In the genomic region with DNA sequence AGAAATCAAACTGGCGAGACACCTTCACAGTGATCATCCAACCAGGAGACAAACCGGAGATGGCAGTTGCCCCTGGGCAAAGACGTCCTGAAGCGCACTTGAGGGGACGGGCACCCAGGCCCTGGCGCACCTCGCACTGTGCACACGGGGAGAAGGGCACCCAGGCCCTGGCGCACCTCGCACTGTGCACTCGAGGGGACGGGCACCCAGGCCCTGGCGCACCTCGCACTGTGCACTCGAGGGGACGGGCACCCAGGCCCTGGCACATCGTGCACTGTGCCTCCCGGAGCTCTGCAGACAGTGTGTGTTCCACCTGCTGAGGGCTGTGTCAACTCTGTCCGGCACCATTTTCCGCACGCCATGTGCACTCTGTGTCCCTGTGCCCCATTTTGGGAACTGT, we compare ENCODE assay signal across 23 cellular contexts. TPM values are rescaled to one million over a fixed set of nuclear protein-coding genes. Genes with fewer than 3 reads are reported as not detected.
"Had no signal": no experiment of that assay in that cellular context is flagged by ENCODE, and none has a peak within 500 bp of the region (broad histone marks: within the 10 kb centered on the region; RNA-seq: fewer than 3 reads in every experiment).

No MANE protein-coding gene starts in this region.

- H3K27me3 Mint-ChIP-seq: activated CD8-positive, alpha-beta T cell treated with anti-CD3 and anti-CD28 coated beads for 36 hours; activated naive CD4-positive, alpha-beta T cell treated with anti-CD3 and anti-CD28 coated beads, Interleukin-2, amount 50 U/mL, for 24 hours had no signal

- DNase-seq: activated CD4-positive, alpha-beta T cell treated with anti-CD3 and anti-CD28 coated beads for 4 hours; activated CD8-positive, alpha-beta memory T cell treated with anti-CD3 and anti-CD28 coated beads, Interleukin-2, amount 50 U/mL, for 4 hours; activated CD8-positive, alpha-beta T cell treated with anti-CD3 and anti-CD28 coated beads for 36 hours; activated gamma-delta T cell treated with Interleukin-2 at 50 U/mL for 16 hours; activated T-cell treated with anti-CD3 and anti-CD28 coated beads, Interleukin-2, amount 50 U/mL, for 72 hours; NCI-H1092; NCI-H1417; NCI-H1930; NCI-H2171; NCI-H2227 treated with DMSO at 0.1 percent for 48 hours; NCI-H526 treated with DMSO at 0.1 percent for 48 hours; NK-92 treated with Interleukin-12 subunit alpha and Interleukin-12 subunit beta, amount 100 ng/mL, for 24 hours; OCI-M1; RPMI8226; SHP77 treated with DMSO at 0.1 percent for 48 hours had no signal

- H3K9me3 ChIP-seq: ascending aorta, body of pancreas had no signal

- H3K4me1 ChIP-seq: ascending aorta, body of pancreas had no signal

- H3K27ac ChIP-seq: ascending aorta, body of pancreas, KMS-11 had no signal

- H3K27ac Mint-ChIP-seq: activated CD8-positive, alpha-beta T cell treated with anti-CD3 and anti-CD28 coated beads for 36 hours; activated naive CD4-positive, alpha-beta T cell treated with anti-CD3 and anti-CD28 coated beads, Interleukin-2, amount 50 U/mL, for 24 hours; activated T-cell treated with anti-CD3 and anti-CD28 coated beads, Interleukin-2, amount 50 U/mL, for 72 hours; activated T-helper 2 cell treated with anti-CD3 and anti-CD28 coated beads, Interferon-gamma antibody, Interleukin-2, Interleukin-4, amounts not matched to agents 10 μg/mL and 5 μg/mL and 100 μg/mL, durations not matched to agents 14 hours and 24 hours and 36 hours; T-helper 1 cell treated with Interleukin-12 subunit alpha and Interleukin-12 subunit beta and Interleukin-4 antibody, amounts not matched to agents 30 μg/mL and 1 μg/mL, for 36 hours had no signal

- H3K27me3 ChIP-seq: ascending aorta, body of pancreas had no signal

- H3K4me3 Mint-ChIP-seq: activated CD8-positive, alpha-beta T cell treated with anti-CD3 and anti-CD28 coated beads for 36 hours; activated naive CD4-positive, alpha-beta T cell treated with anti-CD3 and anti-CD28 coated beads, Interleukin-2, amount 50 U/mL, for 24 hours; activated T-cell treated with anti-CD3 and anti-CD28 coated beads, Interleukin-2, amount 50 U/mL, for 72 hours; T-helper 1 cell treated with Interleukin-12 subunit alpha and Interleukin-12 subunit beta and Interleukin-4 antibody, amounts not matched to agents 30 μg/mL and 1 μg/mL, for 36 hours had no signal

- H3K4me3 ChIP-seq: ascending aorta, body of pancreas had no signal

- ATAC-seq: activated CD4-positive, CD25-positive, alpha-beta regulatory T cell treated with anti-CD3 and anti-CD28 coated beads, Interleukin-2, amount 50 U/mL, for 24 hours; activated CD8-positive, alpha-beta T cell treated with anti-CD3 and anti-CD28 coated beads for 36 hours; activated T-cell treated with anti-CD3 and anti-CD28 coated beads, Interleukin-2, amount 50 U/mL, for 72 hours; body of pancreas; Panc1 had no signal

RNA-seq across cellular contexts. Expression of gene CPLX1, which starts 34.6 kb away (rescaled TPM):
- total RNA-seq: activated CD8-positive, alpha-beta T cell treated with anti-CD3 and anti-CD28 coated beads for 36 hours had no signal
